In genomic region chr2:221822416-221822815, GRCh38 we compare ENCODE assay signal across 24 cellular contexts.
"Had no signal": no experiment of that assay in that cellular context is flagged by ENCODE, and none has a peak within 500 bp of the region (broad histone marks: within the 10 kb centered on the region; RNA-seq: fewer than 3 reads in every experiment).

No MANE protein-coding gene starts in this region.

- H3K4me1 Mint-ChIP-seq: activated B cell treated with CpG ODN at 0.5 μM for 24 hours; activated CD4-positive, alpha-beta T cell treated with anti-CD3 and anti-CD28 coated beads for 36 hours; activated naive CD8-positive, alpha-beta T cell treated with anti-CD3 and anti-CD28 coated beads, Interleukin-2, amount 10 ng/mL, durations not matched to agents 7 days and 5 days; T-helper 17 cell had no signal

- H3K27me3 Mint-ChIP-seq: activated B cell treated with CpG ODN at 0.5 μM for 24 hours; activated CD4-positive, alpha-beta T cell treated with anti-CD3 and anti-CD28 coated beads for 36 hours; activated naive CD8-positive, alpha-beta T cell treated with anti-CD3 and anti-CD28 coated beads, Interleukin-2, amount 10 ng/mL, durations not matched to agents 7 days and 5 days; natural killer cell treated with Interleukin-12 subunit alpha and Interleukin-12 subunit beta and Interleukin-15 and Interleukin-18, amount 100 ng/mL, for 72 hours; T-helper 17 cell had no signal

- H3K27ac Mint-ChIP-seq: activated B cell treated with CpG ODN at 0.5 μM for 24 hours; activated CD4-positive, alpha-beta T cell treated with anti-CD3 and anti-CD28 coated beads for 36 hours; activated naive CD4-positive, alpha-beta T cell treated with anti-CD3 and anti-CD28 coated beads for 36 hours; activated naive CD8-positive, alpha-beta T cell treated with anti-CD3 and anti-CD28 coated beads, Interleukin-2, amount 10 ng/mL, durations not matched to agents 7 days and 5 days; natural killer cell treated with Interleukin-12 subunit alpha and Interleukin-12 subunit beta and Interleukin-15 and Interleukin-18, amount 100 ng/mL, for 72 hours; T-helper 17 cell had no signal

- H3K36me3 ChIP-seq: brain microvascular endothelial cell, heart right ventricle, left lung, ovary, prostate gland, tibial artery had no signal

- H3K4me3 Mint-ChIP-seq: activated B cell treated with CpG ODN at 0.5 μM for 24 hours; activated CD4-positive, alpha-beta T cell treated with anti-CD3 and anti-CD28 coated beads for 36 hours; activated naive CD4-positive, alpha-beta T cell treated with anti-CD3 and anti-CD28 coated beads for 36 hours; activated naive CD8-positive, alpha-beta T cell treated with anti-CD3 and anti-CD28 coated beads, Interleukin-2, amount 10 ng/mL, durations not matched to agents 7 days and 5 days; natural killer cell treated with Interleukin-12 subunit alpha and Interleukin-12 subunit beta and Interleukin-15 and Interleukin-18, amount 100 ng/mL, for 72 hours; T-helper 17 cell had no signal

- H3K27me3 ChIP-seq: brain microvascular endothelial cell, left lung, ovary, tibial artery had no signal

- H3K9me3 ChIP-seq: ovary, prostate gland, tibial artery had no signal

- H3K27ac ChIP-seq: brain microvascular endothelial cell, heart right ventricle, left lung, ovary, prostate gland, tibial artery had no signal

- H3K9me3 Mint-ChIP-seq: activated B cell treated with CpG ODN at 0.5 μM for 24 hours; activated naive CD4-positive, alpha-beta T cell treated with anti-CD3 and anti-CD28 coated beads for 36 hours had no signal

- DNase-seq: activated B cell treated with CpG ODN at 0.5 μM for 24 hours; activated CD4-positive, alpha-beta T cell treated with anti-CD3 and anti-CD28 coated beads for 36 hours; activated CD4-positive, alpha-beta T cell treated with anti-CD3 and anti-CD28 coated beads, Interleukin-2, amount 50 U/mL, for 4 hours; activated effector memory CD4-positive, alpha-beta T cell treated with Interleukin-2 at 50 U/mL for 16 hours; activated naive CD4-positive, alpha-beta T cell treated with anti-CD3 and anti-CD28 coated beads for 36 hours; activated naive CD8-positive, alpha-beta T cell treated with anti-CD3 and anti-CD28 coated beads, Interleukin-2, amount 10 ng/mL, durations not matched to agents 7 days and 5 days; activated T-cell treated with anti-CD3 and anti-CD28 coated beads, Interleukin-2, amount 50 U/mL, for 48 hours; amygdala; brain microvascular endothelial cell; caudate nucleus; dermis blood vessel endothelial cell; effector memory CD4-positive, alpha-beta T cell; heart right ventricle; left lung; midbrain; ovary; stimulated activated CD4-positive, alpha-beta T cell treated with anti-CD3 and anti-CD28 coated beads, Interleukin-4, amount 100 ng/mL, for 24 hours; stimulated activated naive CD8-positive, alpha-beta T cell treated with anti-CD3 and anti-CD28 coated beads, Interleukin-15, Interleukin-2, amounts not matched to agents 100 U/mL and 50 U/mL, for 24 hours; substantia nigra; SW 1271; T-helper 17 cell; tibial artery had no signal

- H3K36me3 Mint-ChIP-seq: activated naive CD8-positive, alpha-beta T cell treated with anti-CD3 and anti-CD28 coated beads, Interleukin-2, amount 10 ng/mL, durations not matched to agents 7 days and 5 days; natural killer cell treated with Interleukin-12 subunit alpha and Interleukin-12 subunit beta and Interleukin-15 and Interleukin-18, amount 100 ng/mL, for 72 hours had no signal

- H3K4me1 ChIP-seq: heart right ventricle, left lung, prostate gland, tibial artery had no signal

- H3K4me3 ChIP-seq: heart right ventricle, left lung, ovary, prostate gland, tibial artery had no signal
